9 cellular contexts compared by ENCODE assay signal in the genomic region with DNA sequence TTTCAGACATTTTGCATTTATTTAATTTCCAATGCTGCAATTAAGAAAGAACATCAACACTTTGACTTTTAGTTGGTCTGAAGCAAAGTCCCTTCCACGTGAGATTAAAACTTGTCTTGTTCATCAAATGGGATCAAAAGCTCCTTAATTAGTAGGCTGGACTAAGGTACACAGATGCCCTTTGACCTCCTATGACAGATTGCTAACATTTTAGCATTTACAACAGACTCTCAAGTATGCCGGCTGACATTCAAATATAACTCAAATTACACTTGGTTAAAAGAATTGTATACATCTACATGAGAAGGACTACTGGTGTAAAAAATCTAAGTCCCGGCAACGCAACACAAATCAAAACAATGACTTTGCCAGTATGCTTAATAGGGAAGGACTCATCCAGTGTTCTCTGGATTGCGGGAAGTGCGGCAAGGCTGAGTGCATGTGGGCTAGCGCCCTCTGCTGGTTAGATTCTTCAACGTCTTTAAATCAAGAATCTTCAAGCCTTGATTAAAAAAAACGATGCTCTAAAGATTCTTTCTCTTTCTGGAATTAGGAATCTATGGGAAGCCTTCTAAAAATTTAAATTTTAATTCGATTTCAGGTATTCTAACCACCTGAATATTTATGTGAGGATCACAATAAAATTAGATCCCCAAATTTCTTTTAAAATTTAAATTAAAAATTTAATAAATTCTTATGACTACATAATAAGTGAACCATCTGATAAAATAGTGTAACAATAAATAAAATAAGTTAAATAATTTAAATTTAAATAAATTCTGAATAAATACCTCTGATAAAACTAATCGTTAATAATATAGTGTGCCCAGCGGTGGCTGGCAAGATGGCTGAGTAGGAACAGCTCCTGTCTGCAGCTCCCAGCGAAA.
DNase-seq lines count a peak whose midpoint lies in the region; ATAC-seq, FAIRE-seq and TF ChIP-seq lines count a peak whose summit lies in the region.
"Had no signal": no experiment of that assay in that cellular context is flagged by ENCODE, and none has a peak within 500 bp of the region (broad histone marks: within the 10 kb centered on the region; RNA-seq: fewer than 3 reads in every experiment).

No MANE protein-coding gene starts in this region.

- TF ChIP-seq CTCF in heart left ventricle (IDR thresholded peaks at IDR 0.05) = peak; percentile 81 to 93 (median 88)

- no peak overlapping the region for H4K12ac ChIP-seq in trophoblast cell (ENCODE audit: low read depth, low read length)

- H3K27me3 ChIP-seq in adipocyte (replicated peaks; ENCODE audit: control insufficient read depth, insufficient read depth, low read length) (no peaks in the 10 kb centered on the region), heart left ventricle (no peaks in the 10 kb centered on the region), trophoblast cell (ENCODE audit: insufficient read depth, low read length) (no peaks in the 10 kb centered on the region)

- H3K4me3 ChIP-seq in adipocyte (ENCODE audit: low read length) (peak overlapping the region; percentile 71), heart left ventricle (peak overlapping the region in 3 of 12 donors; percentile 1 to 31 (median 22)), trophoblast cell (ENCODE audit: low read depth, low read length) (no peak overlapping the region)

- no peak for TF ChIP-seq POLR2A in heart left ventricle (IDR thresholded peaks at IDR 0.05)

- no peak overlapping the region for H4K91ac ChIP-seq in trophoblast cell (ENCODE audit: low read depth, low read length)

- no peak overlapping the region for H2AFZ ChIP-seq in trophoblast cell (ENCODE audit: insufficient read depth, low read length, poor library complexity)

- H3K9ac ChIP-seq in adipocyte (ENCODE audit: low read length) = peak overlapping the region; percentile 37
- H3K9ac ChIP-seq in trophoblast cell (ENCODE audit: low read length) = no peak overlapping the region

- H3K4ac ChIP-seq in trophoblast cell (ENCODE audit: low read depth, low read length) = no peak overlapping the region

- no peaks in the 10 kb centered on the region for H3K79me1 ChIP-seq in trophoblast cell (ENCODE audit: low read length)

- no peak overlapping the region for H2AK5ac ChIP-seq in trophoblast cell (ENCODE audit: low read length)

- peak; percentile 84 for FAIRE-seq in RCC 7860 (lab: Jason Lieb, UNC)

- peak overlapping the region; percentile 40 for H3K4me2 ChIP-seq in trophoblast cell (ENCODE audit: low read length)

- no peak overlapping the region for H2BK120ac ChIP-seq in trophoblast cell (ENCODE audit: insufficient read depth, low read length, poor library complexity)

- H2BK5ac ChIP-seq in trophoblast cell (ENCODE audit: low read depth, low read length, poor library complexity) = no peak overlapping the region

- no peak overlapping the region for H3K18ac ChIP-seq in trophoblast cell (ENCODE audit: low read length)

- no peak overlapping the region for H3K23ac ChIP-seq in trophoblast cell (ENCODE audit: low read length)

- peak; percentile 33 for DNase-seq in CMK (ENCODE audit: low read depth)
- DNase-seq in M059J (ENCODE audit: low read depth) = peak; percentile 70
- peak; percentile 45 for DNase-seq in RCC 7860 (ENCODE audit: low spot score)
- DNase-seq in adipocyte (ENCODE audit: low read depth) = peak; percentile 94
- peak; percentile 66 to 72 (median 68) for DNase-seq in heart left ventricle
- peak; percentile 52 to 85 for DNase-seq in trophoblast cell
- DNase-seq: activated B cell treated with CpG ODN at 0.5 μM for 24 hours had no signal

- H3K27ac ChIP-seq in heart left ventricle = peak overlapping the region in 2 of 12 donors; percentile 34 to 54
- H3K27ac ChIP-seq in trophoblast cell (ENCODE audit: low read depth, low read length) = no peak overlapping the region

- peak; percentile 70 for ATAC-seq in GM21515 (IDR thresholded peaks at IDR 0.05; ENCODE audit: unreplicated experiment)
- peak; percentile 73 to 85 (median 84) for ATAC-seq in heart left ventricle
- no peak for ATAC-seq in GM19328 (IDR thresholded peaks at IDR 0.05; ENCODE audit: unreplicated experiment)

- intact Hi-C loops in heart left ventricle (cut with DNase I) = loop anchor here (2.0 to 10.0 kb wide), 10 partner anchors 463 to 1177 kb away; a partner anchor contains a TSS

- no peaks in the 10 kb centered on the region for H3K9me3 ChIP-seq in adipocyte (ENCODE audit: control insufficient read depth, low read length)
- H3K9me3 ChIP-seq in heart left ventricle = peaks cover 0 to 6% (median 0%) of the 10 kb centered on the region in 12 donors
- H3K9me3 ChIP-seq in trophoblast cell (ENCODE audit: insufficient read depth, low read depth, low read length) = no peaks in the 10 kb centered on the region

- H3K36me3 ChIP-seq in adipocyte (ENCODE audit: control insufficient read depth, insufficient read depth, low read length, severe bottlenecking) = no peaks in the 10 kb centered on the region
- H3K36me3 ChIP-seq in heart left ventricle = no peaks in the 10 kb centered on the region
- H3K36me3 ChIP-seq in trophoblast cell (ENCODE audit: control insufficient read depth in 1 of 2, insufficient read depth in 2 of 2, low read length in 2 of 2) = no peaks in the 10 kb centered on the region

- no peak overlapping the region for H3K14ac ChIP-seq in trophoblast cell (ENCODE audit: low read length)

- no peaks in the 10 kb centered on the region for H3K79me2 ChIP-seq in trophoblast cell (ENCODE audit: control insufficient read depth, insufficient read depth, low read length, poor library complexity)

- H3K4me1 ChIP-seq in adipocyte (ENCODE audit: control insufficient read depth, insufficient read depth, low read length) = peaks cover 3% of the 10 kb centered on the region
- H3K4me1 ChIP-seq in heart left ventricle = peaks cover 0 to 5% (median 0%) of the 10 kb centered on the region in 12 donors
- H3K4me1 ChIP-seq in trophoblast cell (ENCODE audit: control insufficient read depth in 1 of 2, insufficient read depth in 2 of 2, low read length in 2 of 2) = no peaks in the 10 kb centered on the region

- H2BK12ac ChIP-seq in trophoblast cell (ENCODE audit: low read length) = no peak overlapping the region

- 23 to 25% (median 25%) methylated on average over 13 of the region's 13 CpGs for whole genome bisulfite sequencing in heart left ventricle, 4 donors
- WGBS in trophoblast cell (ENCODE audit: extremely low coverage, insufficient coverage, insufficient read length) = no CpG with 5 or more reads among the region's 13 CpGs

- no peak overlapping the region for H4K8ac ChIP-seq in trophoblast cell (ENCODE audit: low read depth, low read length)

Comparison
In these comparisons a context has a peak if more than half of its experiments do, and no peak if none do; other contexts are left out.
1. DNase-seq: peak in every context shown above with its lines; median percentile 94 in adipocyte; 70 in M059J; 68 in trophoblast cell; 68 in heart left ventricle; 45 in RCC 7860; 33 in CMK.